Comparison of ENCODE assay signal across 7 cellular contexts in the genomic region with DNA sequence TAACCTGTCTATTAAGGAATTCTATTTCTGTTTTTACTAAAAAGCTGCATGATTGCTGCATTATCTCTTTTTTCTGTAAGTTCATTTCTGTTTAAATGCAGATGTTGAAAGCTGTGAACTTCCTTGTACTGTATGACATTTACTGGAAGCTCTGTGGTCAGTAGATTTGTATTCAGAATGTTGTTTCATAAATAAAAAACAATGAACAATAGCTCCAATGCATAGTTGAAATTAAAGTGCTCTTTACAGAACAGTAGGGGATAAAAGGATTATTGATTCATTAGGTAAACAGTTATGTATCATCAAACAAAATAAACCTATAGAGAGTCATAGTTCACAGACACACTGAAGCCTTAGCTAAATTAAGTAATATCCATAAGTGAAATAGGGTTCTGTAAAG.
"Had no signal": no experiment of that assay in that cellular context is flagged by ENCODE, and none has a peak within 500 bp of the region (broad histone marks: within the 10 kb centered on the region; RNA-seq: fewer than 3 reads in every experiment).

No MANE protein-coding gene starts in this region.

- H3K9me3 Mint-ChIP-seq: GM23338, HFFc6 had no signal

- H3K27ac Mint-ChIP-seq: GM23338, HFFc6 had no signal

- FAIRE-seq: H1, HTR-8/SVneo, K562 had no signal

- DNase-seq: H7, HFFc6, IMR-90 had no signal

- H3K4me3 Mint-ChIP-seq: GM23338, HFFc6 had no signal
